22 cellular contexts compared by ENCODE assay signal in genomic region chr5:67732921-67733320, GRCh38.
"Had no signal": no experiment of that assay in that cellular context is flagged by ENCODE, and none has a peak within 500 bp of the region (broad histone marks: within the 10 kb centered on the region; RNA-seq: fewer than 3 reads in every experiment).

No MANE protein-coding gene starts in this region.

- H3K27me3 ChIP-seq: SJSA1 had no signal

- H3K9me3 ChIP-seq: SJSA1 had no signal

- ATAC-seq: HepG2 had no signal

- H3K4me3 ChIP-seq: SJSA1, SK-N-MC had no signal

- H3K36me3 ChIP-seq: SJSA1 had no signal

- DNase-seq: IMR-90, Karpas-422, KG1, MM.1S, NCI-H1048, NCI-H1105, NCI-H1417, NCI-H1436 treated with DMSO at 0.1 percent for 48 hours, NCI-H1694, NCI-H187 treated with DMSO at 0.1 percent for 48 hours, NCI-H2029 treated with DMSO at 0.1 percent for 48 hours, NCI-H2107, NCI-H2227 treated with DMSO at 0.1 percent for 48 hours, NCI-H524 treated with DMSO at 0.1 percent for 48 hours, NCI-H69, NCI-H774, Right ventricle myocardium superior, RPMI8226, SIG-M5 had no signal

- H3K4me1 ChIP-seq: SJSA1 had no signal
